In the genomic region with DNA sequence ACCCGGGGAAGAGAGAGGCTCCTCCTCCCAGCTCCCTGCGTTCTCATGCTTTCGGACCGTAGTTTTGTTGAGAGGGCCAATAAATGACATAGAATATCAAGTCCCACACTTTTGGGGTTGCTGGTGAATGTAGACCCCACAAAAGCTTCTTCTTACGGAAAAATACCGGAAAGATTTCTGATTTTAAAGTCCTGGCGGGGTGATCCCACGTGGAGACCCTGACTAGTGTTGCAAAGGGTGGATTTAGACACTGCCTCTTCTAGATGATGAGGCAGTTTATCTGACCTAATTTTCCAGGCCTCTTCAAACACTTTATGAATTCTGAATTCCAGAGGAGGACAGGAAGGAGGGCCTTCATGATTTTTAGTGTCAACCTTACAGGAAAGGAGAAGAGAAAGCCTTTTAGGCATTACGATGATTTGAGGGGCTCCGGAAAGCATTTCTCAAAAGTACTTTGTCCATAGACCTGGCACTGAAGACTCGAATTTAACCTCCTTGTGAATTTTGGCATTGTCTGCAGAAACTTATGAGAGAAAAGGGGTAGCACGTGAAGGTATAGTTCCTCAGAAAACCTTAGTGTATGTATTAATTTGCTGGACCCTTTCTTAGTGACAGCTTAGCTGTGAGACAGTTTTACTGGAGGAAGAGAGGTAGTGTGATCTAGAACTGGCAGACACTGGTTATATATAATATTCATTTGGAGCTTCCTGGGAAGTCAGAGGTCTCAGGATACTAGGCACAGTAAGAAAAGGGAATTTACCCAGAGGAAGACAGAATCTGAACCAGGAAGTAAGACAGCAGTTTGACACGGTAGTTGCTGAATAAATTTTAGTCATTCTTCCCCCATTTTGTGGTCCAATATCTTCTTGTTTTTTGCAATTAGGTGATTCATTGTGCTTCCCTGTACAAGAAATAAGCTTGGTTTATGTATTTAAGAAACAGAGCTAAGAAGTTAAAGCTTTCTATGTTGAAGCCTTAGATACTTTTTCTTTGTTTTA, we compare ENCODE assay signal across 6 cellular contexts.
DNase-seq lines count a peak whose midpoint lies in the region.

No MANE protein-coding gene starts in this region.

- H3K4me1 ChIP-seq in BLaER1 (peaks cover 30% of the 10 kb centered on the region), HAP-1 (peaks cover 8% of the 10 kb centered on the region)

- peaks cover 24% of the 10 kb centered on the region for H3K36me3 Mint-ChIP-seq in T-helper 2 cell treated with Interferon-gamma antibody and Interleukin-4, amounts not matched to agents 5 μg/mL and 100 μg/mL, for 36 hours (ENCODE audit: low read depth)

- H3K9me3 ChIP-seq in BLaER1 (no peaks in the 10 kb centered on the region), HAP-1 (no peaks in the 10 kb centered on the region)

- peaks cover 11% of the 10 kb centered on the region; the same call in 1 of the 2 replicates for H4K20me1 ChIP-seq in BLaER1

- peak overlapping the region; percentile 92 for H3K4me3 Mint-ChIP-seq in T-helper 2 cell treated with Interferon-gamma antibody and Interleukin-4, amounts not matched to agents 5 μg/mL and 100 μg/mL, for 36 hours

- peak in 1 of 2 experiments; percentile 53 for DNase-seq in HAP-1 (ENCODE audit: low spot score in 2 of 2)
- DNase-seq in T-helper 2 cell treated with Interferon-gamma antibody and Interleukin-4, amounts not matched to agents 5 μg/mL and 100 μg/mL, for 36 hours (ENCODE audit: low spot score): no peak
- peak; percentile 66 for DNase-seq in islet precursor cell
- DNase-seq in NCI-H1092 (lab: John Stamatoyannopoulos, UW): no peak
- DNase-seq in NCI-H2227 (lab: John Stamatoyannopoulos, UW; ENCODE audit: unreplicated experiment): no peak

- H3K9me3 Mint-ChIP-seq in T-helper 2 cell treated with Interferon-gamma antibody and Interleukin-4, amounts not matched to agents 5 μg/mL and 100 μg/mL, for 36 hours: no peaks in the 10 kb centered on the region

- H3K27me3 ChIP-seq in BLaER1 (no peaks in the 10 kb centered on the region), HAP-1 (ENCODE audit: low read depth) (no peaks in the 10 kb centered on the region)

- H3K4me3 ChIP-seq in BLaER1: peak overlapping the region; percentile 85
- H3K4me3 ChIP-seq in HAP-1: peak overlapping the region; percentile 87

- H3K27ac Mint-ChIP-seq in T-helper 2 cell treated with Interferon-gamma antibody and Interleukin-4, amounts not matched to agents 5 μg/mL and 100 μg/mL, for 36 hours: peak overlapping the region; percentile 97

- peak overlapping the region; percentile 76 for H3K27ac ChIP-seq in BLaER1

- H3K4me2 ChIP-seq in BLaER1: peak overlapping the region; percentile 88

- H3K36me3 ChIP-seq in BLaER1: peaks cover 34% of the 10 kb centered on the region
- H3K36me3 ChIP-seq in HAP-1 (replicated peaks): peaks cover 15% of the 10 kb centered on the region

- peaks cover 28% of the 10 kb centered on the region for H3K4me1 Mint-ChIP-seq in T-helper 2 cell treated with Interferon-gamma antibody and Interleukin-4, amounts not matched to agents 5 μg/mL and 100 μg/mL, for 36 hours (ENCODE audit: low read depth)

- in situ Hi-C loops in HAP-1 (cut with MboI; ENCODE audit: low sequenced_read_pairs): no loop called here

- H3K9ac ChIP-seq in BLaER1: peak overlapping the region; percentile 81

- H3K27me3 Mint-ChIP-seq in T-helper 2 cell treated with Interferon-gamma antibody and Interleukin-4, amounts not matched to agents 5 μg/mL and 100 μg/mL, for 36 hours (ENCODE audit: low read depth): no peaks in the 10 kb centered on the region
